Comparison of ENCODE assay signal across 8 cellular contexts in the genomic region with DNA sequence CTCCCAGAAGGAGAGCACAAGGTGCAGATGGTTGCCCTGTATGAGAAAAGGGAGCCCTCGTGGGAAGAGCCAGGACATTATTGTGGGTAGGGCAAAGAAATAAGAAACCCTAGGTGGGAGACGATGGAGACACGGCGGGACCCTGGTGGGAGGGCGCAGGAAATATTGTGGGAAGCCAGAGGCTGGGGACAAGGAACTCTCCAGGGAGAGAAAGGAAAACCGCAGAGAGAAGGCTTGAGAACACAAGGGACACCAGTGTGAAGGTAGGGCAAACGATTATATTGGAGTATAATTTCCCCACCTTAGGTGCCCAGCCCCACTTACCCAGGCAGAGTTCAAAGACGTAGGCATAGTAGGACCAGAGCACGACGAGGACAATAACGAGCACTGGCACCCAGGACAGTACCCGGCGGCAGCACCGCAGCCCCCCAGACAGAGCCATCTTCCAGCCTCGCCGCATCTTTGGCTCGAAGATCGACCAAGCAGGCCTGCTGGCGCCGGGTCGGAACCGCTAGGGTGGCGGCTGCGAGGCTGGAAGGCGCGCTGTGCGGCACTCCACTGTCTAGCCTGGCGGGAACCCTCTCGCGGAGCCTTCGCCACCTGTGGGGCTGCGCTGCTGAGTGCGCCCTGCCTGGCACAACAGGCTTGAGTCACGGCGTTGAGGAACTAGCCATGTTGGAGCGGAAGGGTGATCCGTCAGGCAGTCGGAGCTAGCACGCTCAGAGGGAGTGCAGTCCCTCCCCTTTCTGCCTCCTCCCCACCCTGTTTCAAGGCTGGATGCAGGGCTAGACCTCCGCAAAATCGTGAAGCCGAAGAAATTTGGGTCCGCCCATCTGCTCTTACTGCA. TPM values are rescaled to one million over a fixed set of nuclear protein-coding genes. Genes with fewer than 3 reads are reported as not detected.
DNase-seq lines count a peak whose midpoint lies in the region; ATAC-seq and TF ChIP-seq lines count a peak whose summit lies in the region.

A gene with protein sequence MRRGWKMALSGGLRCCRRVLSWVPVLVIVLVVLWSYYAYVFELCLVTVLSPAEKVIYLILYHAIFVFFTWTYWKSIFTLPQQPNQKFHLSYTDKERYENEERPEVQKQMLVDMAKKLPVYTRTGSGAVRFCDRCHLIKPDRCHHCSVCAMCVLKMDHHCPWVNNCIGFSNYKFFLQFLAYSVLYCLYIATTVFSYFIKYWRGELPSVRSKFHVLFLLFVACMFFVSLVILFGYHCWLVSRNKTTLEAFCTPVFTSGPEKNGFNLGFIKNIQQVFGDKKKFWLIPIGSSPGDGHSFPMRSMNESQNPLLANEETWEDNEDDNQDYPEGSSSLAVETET (minus strand): TSS at position 473 of the 847 bp plus-strand sequence. CDS start 13 bp downstream, at position 460.

- CTCF ChIA-PET in BJ (lab: Yijun Ruan, JAX) = no interaction called here
- CTCF ChIA-PET in activated CD8-positive, alpha-beta T cell treated with anti-CD3 and anti-CD28 coated beads for 36 hours (lab: Charles Lee) = no interaction called here

- intact Hi-C loops in activated CD8-positive, alpha-beta T cell treated with anti-CD3 and anti-CD28 coated beads for 36 hours (cut with micrococcal nuclease) = no loop called here

- H3K4me3 Mint-ChIP-seq in activated CD8-positive, alpha-beta T cell treated with anti-CD3 and anti-CD28 coated beads for 36 hours = peak within 1 kb of the TSS; percentile 68
- peak within 1 kb of the TSS; percentile 85 for H3K4me3 Mint-ChIP-seq in memory B cell

- DNase-seq in BJ (ENCODE audit: low read depth) (no peak), NCI-H1436 (lab: John Stamatoyannopoulos, UW) (peak; percentile 27), ecto neural progenitor cell (ENCODE audit: low spot score) (peak; percentile 59), memory B cell (ENCODE audit: low spot score in 2 of 2) (peak in 1 of 2 donors; percentile 3), NOMO-1 treated with dmso at 0.1 percent for 144 hours (lab: John Stamatoyannopoulos, UW; ENCODE audit: unreplicated experiment) (no peak)
- peak; percentile 56 for DNase-seq in activated CD8-positive, alpha-beta T cell treated with anti-CD3 and anti-CD28 coated beads for 36 hours
- peak in 2 of 3 donors; percentile 17 to 33 for DNase-seq in stimulated activated CD4-positive, alpha-beta T cell treated with anti-CD3 and anti-CD28 coated beads, TNF-alpha, amount 100 ng/mL, for 1 hour (ENCODE audit: low read depth in 3 of 3, low spot score in 1 of 3)

- no peaks in the 10 kb centered on the region for H3K36me3 ChIP-seq in BJ (ENCODE audit: control insufficient read depth, insufficient read depth, low read length)

- POLR2A ChIA-PET in BJ (lab: Charles Lee) = no interaction called here
- POLR2A ChIA-PET in activated CD8-positive, alpha-beta T cell treated with anti-CD3 and anti-CD28 coated beads for 36 hours (lab: Charles Lee) = interaction anchor here (0.7 kb wide), 1 partner anchor 55 kb away, joined by 3 read pairs; no protein-coding TSS in a partner anchor

- peaks cover 12% of the 10 kb centered on the region for H3K4me1 Mint-ChIP-seq in activated CD8-positive, alpha-beta T cell treated with anti-CD3 and anti-CD28 coated beads for 36 hours (ENCODE audit: low read depth)
- peaks cover 22% of the 10 kb centered on the region for H3K4me1 Mint-ChIP-seq in memory B cell

- no peaks in the 10 kb centered on the region for H3K9me3 Mint-ChIP-seq in activated CD8-positive, alpha-beta T cell treated with anti-CD3 and anti-CD28 coated beads for 36 hours
- no peaks in the 10 kb centered on the region for H3K9me3 Mint-ChIP-seq in memory B cell

- no peaks in the 10 kb centered on the region for H3K27me3 Mint-ChIP-seq in activated CD8-positive, alpha-beta T cell treated with anti-CD3 and anti-CD28 coated beads for 36 hours
- peaks cover 4% of the 10 kb centered on the region for H3K27me3 Mint-ChIP-seq in memory B cell

- TF ChIP-seq CTCF in BJ (IDR thresholded peaks at IDR 0.05; ENCODE audit: insufficient read depth, low read depth, low read length) = no peak
- TF ChIP-seq CTCF in activated CD8-positive, alpha-beta T cell treated with anti-CD3 and anti-CD28 coated beads for 36 hours (IDR thresholded peaks at IDR 0.05) = no peak

- no peaks in the 10 kb centered on the region for H3K27me3 ChIP-seq in BJ (ENCODE audit: control insufficient read depth, insufficient read depth, low read length)

- peak within 1 kb of the TSS; percentile 8; the same call in 1 of the 2 replicates for H3K4me3 ChIP-seq in BJ (ENCODE audit: low read depth, low read length)

- H3K27ac Mint-ChIP-seq in activated CD8-positive, alpha-beta T cell treated with anti-CD3 and anti-CD28 coated beads for 36 hours = peak within 1 kb of the TSS; percentile 78
- H3K27ac Mint-ChIP-seq in memory B cell = peak within 1 kb of the TSS; percentile 36

- no peaks in the 10 kb centered on the region for H3K36me3 Mint-ChIP-seq in activated CD8-positive, alpha-beta T cell treated with anti-CD3 and anti-CD28 coated beads for 36 hours (ENCODE audit: low read depth)
- no peaks in the 10 kb centered on the region for H3K36me3 Mint-ChIP-seq in memory B cell

- ATAC-seq in activated CD8-positive, alpha-beta T cell treated with anti-CD3 and anti-CD28 coated beads for 36 hours = peak; percentile 92
- peak; percentile 88 for ATAC-seq in memory B cell (ENCODE audit: low read depth)
- ATAC-seq in GM18519 (IDR thresholded peaks at IDR 0.05; ENCODE audit: low FRiP score, unreplicated experiment) = no peak

RNA-seq across cellular contexts. Expression of the gene that starts here (rescaled TPM):
- not detected in 2 replicates for polyA plus RNA-seq in BJ (2011; rRNA removed)
- polyA minus RNA-seq in BJ (2011; rRNA and poly(A)+ RNA removed) = not detected in 2 replicates
- under 1 TPM; 0.16 to 0.27 TPM for total RNA-seq in activated CD8-positive, alpha-beta T cell treated with anti-CD3 and anti-CD28 coated beads for 36 hours

Comparison
In these comparisons a context has a peak if more than half of its experiments do, and no peak if none do; other contexts are left out.
1. Peak in DNase-seq and ATAC-seq in activated CD8-positive, alpha-beta T cell treated with anti-CD3 and anti-CD28 coated beads for 36 hours; RNA of the gene not detected or under 1 TPM.
2. DNase-seq: peak in NCI-H1436 (single experiment), ecto neural progenitor cell (single experiment) and stimulated activated CD4-positive, alpha-beta T cell treated with anti-CD3 and anti-CD28 coated beads, TNF-alpha, amount 100 ng/mL, for 1 hour (2 of 3); none in BJ (single experiment) and NOMO-1 treated with dmso at 0.1 percent for 144 hours (single experiment).